Comparison of ENCODE assay signal across 17 cellular contexts in the genomic region with DNA sequence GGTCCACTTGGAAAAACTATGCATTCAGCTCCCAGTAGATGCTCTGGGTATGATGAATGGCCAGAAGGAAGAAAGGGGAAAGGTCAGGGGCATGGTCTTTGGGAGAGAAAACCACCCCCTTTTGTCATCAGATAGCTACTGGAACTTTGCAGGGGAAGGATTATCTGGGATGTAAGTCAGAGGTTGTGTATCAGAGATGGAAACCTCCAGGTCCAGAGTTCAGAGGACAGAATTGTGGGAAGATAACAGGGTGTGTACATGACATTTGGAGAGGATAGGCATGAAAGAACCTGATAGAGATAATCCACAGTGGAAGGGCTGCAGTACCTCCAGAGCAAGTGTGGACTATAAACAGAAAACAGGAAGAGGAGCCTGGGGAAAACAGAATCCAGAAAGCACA.
A peak's percentile ranks its signal among the peaks of the same experiment; 100 is the strongest.
DNase-seq lines count a peak whose midpoint lies in the region; ATAC-seq, FAIRE-seq and TF ChIP-seq lines count a peak whose summit lies in the region.
"Had no signal": no experiment of that assay in that cellular context is flagged by ENCODE, and none has a peak within 500 bp of the region (broad histone marks: within the 10 kb centered on the region; RNA-seq: fewer than 3 reads in every experiment).

No MANE protein-coding gene starts in this region.

- H2AFZ ChIP-seq in HepG2 (ENCODE audit: low read length) (no peak overlapping the region), K562 (ENCODE audit: low read depth, low read length) (no peak overlapping the region)
- H2AFZ ChIP-seq: GM23248 had no signal

- TF ChIP-seq POLR2A in HepG2 (IDR thresholded peaks at IDR 0.05; ENCODE audit: insufficient read depth in 1 of 2, low read depth in 2 of 2, low read length in 2 of 2) (no peak), right lobe of liver (IDR thresholded peaks at IDR 0.05) (no peak), K562 (conservative IDR thresholded peaks at IDR 0.05) (no peak), breast epithelium (IDR thresholded peaks at IDR 0.05) (no peak)

- peaks cover 3% of the 10 kb centered on the region for H3K79me2 ChIP-seq in HepG2 (ENCODE audit: insufficient read depth, low read length)
- H3K79me2 ChIP-seq in K562 (ENCODE audit: control insufficient read depth, insufficient read depth, low read length) = no peaks in the 10 kb centered on the region

- H3K9me3 ChIP-seq in HepG2 (ENCODE audit: low read length) = peaks cover 13% of the 10 kb centered on the region
- H3K9me3 ChIP-seq in right lobe of liver = no peaks in the 10 kb centered on the region
- H3K9me3 ChIP-seq in K562 (replicated peaks; ENCODE audit: control insufficient read depth, insufficient read depth, low read depth, low read length) = peaks cover 1% of the 10 kb centered on the region; the same call in 1 of the 2 replicates
- H3K9me3 ChIP-seq in mucosa of descending colon = peaks cover 8% of the 10 kb centered on the region
- H3K9me3 ChIP-seq in breast epithelium = no peaks in the 10 kb centered on the region

- POLR2A ChIA-PET in HepG2 (lab: Yijun Ruan, JAX) (interaction anchor here (1.0 to 1.7 kb wide), 4 partner anchors 9 to 260 kb away, joined by 3 to 4 read pairs (median 4); no protein-coding TSS in a partner anchor), K562 (lab: Yijun Ruan, JAX) (no interaction called here)

- ATAC-seq in HepG2 (peak; percentile 97), right lobe of liver (no peak), K562 (no peak), mucosa of descending colon (peak; percentile 52), HG02981 (IDR thresholded peaks at IDR 0.05; ENCODE audit: unreplicated experiment) (no peak), HG02973 (IDR thresholded peaks at IDR 0.05; ENCODE audit: unreplicated experiment) (no peak), GM18907 (IDR thresholded peaks at IDR 0.05; ENCODE audit: unreplicated experiment) (no peak)
- ATAC-seq: CD8-positive, alpha-beta T cell had no signal

- intact Hi-C loops in HepG2 (cut with micrococcal nuclease; ENCODE audit: unreplicated experiment) = loop anchor here (1.0 to 2.0 kb wide), 5 partner anchors 59 to 556 kb away; no protein-coding TSS in a partner anchor
- intact Hi-C loops in right lobe of liver (cut with DNase I) = no loop called here
- intact Hi-C loops in K562 (cut with micrococcal nuclease) = loop anchor here (1.0 kb wide), 1 partner anchor 95 kb away; no protein-coding TSS in a partner anchor
- intact Hi-C loops in mucosa of descending colon (cut with DNase I, micrococcal nuclease) = loop anchor here in 1 of 2 donors (10.0 kb wide), 1 partner anchor 264 kb away; a partner anchor contains a TSS
- intact Hi-C loops in breast epithelium (cut with DNase I; ENCODE audit: low total_unique reads) = no loop called here

- no TSS peak for BruUV-seq in HepG2 (replicated peaks; lab: Mats Ljungman, UMichigan)
- BruUV-seq in K562 (replicated peaks; lab: Mats Ljungman, UMichigan) = no TSS peak

- TF ChIP-seq CTCF in HepG2 (CRISPR knock-in tag; IDR thresholded peaks at IDR 0.05) (no peak), right lobe of liver (IDR thresholded peaks at IDR 0.05) (no peak), K562 (IDR thresholded peaks at IDR 0.05 in 2 of 3, conservative IDR thresholded peaks at IDR 0.05 in 1 of 3; ENCODE audit: insufficient read depth in 2 of 3, low read depth in 1 of 3, low read length in 3 of 3) (no peak), mucosa of descending colon (IDR thresholded peaks at IDR 0.05) (no peak), breast epithelium (IDR thresholded peaks at IDR 0.05) (no peak)

- TF ChIP-seq RAD21 in HepG2 (CRISPR knock-in tag; IDR thresholded peaks at IDR 0.05) = no peak
- TF ChIP-seq RAD21 in K562 (CRISPR knock-in tag; conservative IDR thresholded peaks at IDR 0.05 in 1 of 2, IDR thresholded peaks at IDR 0.05 in 1 of 2) = no peak

- H3K4me1 ChIP-seq in HepG2 (ENCODE audit: insufficient read depth, low read length) = peaks cover 30% of the 10 kb centered on the region
- no peaks in the 10 kb centered on the region for H3K4me1 ChIP-seq in right lobe of liver
- no peaks in the 10 kb centered on the region; a peak in 1 of 5 replicates for H3K4me1 ChIP-seq in K562 (replicated peaks in 1 of 2; ENCODE audit: control insufficient read depth in 2 of 2, insufficient read depth in 2 of 2, low read length in 2 of 2)
- H3K4me1 ChIP-seq in mucosa of descending colon (ENCODE audit: low read depth) = no peaks in the 10 kb centered on the region
- no peaks in the 10 kb centered on the region for H3K4me1 ChIP-seq in breast epithelium

- H3K9ac ChIP-seq in HepG2 (ENCODE audit: insufficient read depth, low read depth, low read length) (peak overlapping the region; percentile 36; the same call in 1 of the 2 replicates), K562 (ENCODE audit: insufficient read depth in 1 of 2, low read depth in 2 of 2, low read length in 2 of 2) (no peak overlapping the region)
- H3K9ac ChIP-seq: GM23248 had no signal

- no peaks in the 10 kb centered on the region for H4K20me1 ChIP-seq in HepG2 (ENCODE audit: insufficient read depth, low read length)
- H4K20me1 ChIP-seq in K562 (replicated peaks; ENCODE audit: control insufficient read depth, insufficient read depth, low read length) = no peaks in the 10 kb centered on the region

- peak; percentile 93 for DNase-seq in HepG2 (ENCODE audit: low spot score)
- DNase-seq in right lobe of liver = no peak
- DNase-seq in K562 (ENCODE audit: extremely low read depth in 1 of 4, low spot score in 3 of 4) = no peak
- DNase-seq in mucosa of descending colon = no peak
- no peak for DNase-seq in breast epithelium (ENCODE audit: low spot score in 2 of 2)
- DNase-seq: CD8-positive, alpha-beta T cell; DMS153; DMS79 treated with DMSO at 0.1 percent for 48 hours; EL; GDM1; GM23248 had no signal

- peak overlapping the region in 2 of 3 experiments; percentile 11 to 41; a peak in 2 of 6 replicates for H3K4me3 ChIP-seq in HepG2 (replicated peaks in 1 of 3; ENCODE audit: insufficient read depth in 1 of 3, low read depth in 2 of 3, low read length in 3 of 3)
- H3K4me3 ChIP-seq in right lobe of liver = no peak overlapping the region
- H3K4me3 ChIP-seq in K562 = no peak overlapping the region
- H3K4me3 ChIP-seq in mucosa of descending colon = no peak overlapping the region
- no peak overlapping the region for H3K4me3 ChIP-seq in breast epithelium
- H3K4me3 ChIP-seq: GM23248 had no signal

- in situ Hi-C loops in HepG2 (cut with HindIII; ENCODE audit: extremely low pct_ligation_motif_present, low pct_unique_long_range_greater_than_20kb) (no loop called here), K562 (cut with MboI) (no loop called here)

- H3K4me2 ChIP-seq in HepG2 (ENCODE audit: low read depth, low read length) = peak overlapping the region; percentile 66
- H3K4me2 ChIP-seq in K562 (ENCODE audit: insufficient read depth, low read length) = no peak overlapping the region

- H3K27ac ChIP-seq in HepG2 (ENCODE audit: extremely low read length, insufficient read depth, low read length) = peak overlapping the region; percentile 50
- H3K27ac ChIP-seq in right lobe of liver = no peak overlapping the region
- H3K27ac ChIP-seq in K562 (ENCODE audit: extremely low read depth, low read depth, low read length) = no peak overlapping the region
- H3K27ac ChIP-seq in breast epithelium = no peak overlapping the region
- H3K27ac ChIP-seq: 22Rv1, GM23248 had no signal

- peak; percentile 83 for FAIRE-seq in HepG2 (lab: Jason Lieb, UNC)
- FAIRE-seq in K562 (lab: Jason Lieb, UNC) = no peak
- FAIRE-seq: D721Med, HTR-8/SVneo had no signal

- CTCF ChIA-PET in HepG2 (lab: Yijun Ruan, JAX; ENCODE audit: low intra/inter-chr PET ratio, low total read pairs) (interaction anchor here (0.7 to 4.2 kb wide), 3 partner anchors 94 to 556 kb away, joined by 3 to 37 read pairs (median 17); no protein-coding TSS in a partner anchor), K562 (lab: Yijun Ruan, JAX; ENCODE audit: low intra/inter-chr PET ratio) (interaction anchor here (0.8 to 1.3 kb wide), 2 partner anchors 94 to 309 kb away, joined by 3 to 5 read pairs; no protein-coding TSS in a partner anchor)

- TF ChIP-seq EP300 in HepG2 (IDR thresholded peaks at IDR 0.05; ENCODE audit: low read depth in 2 of 2, low read length in 2 of 2) (peak in 1 of 2 experiments; percentile 86; a peak in 2 of 4 replicates), HepG2 (CRISPR knock-in tag; IDR thresholded peaks at IDR 0.05; ENCODE audit: borderline replicate concordance) (peak; percentile 13; the same call in 1 of the 2 replicates), K562 (IDR thresholded peaks at IDR 0.05; ENCODE audit: low read length) (no peak)

- H3K36me3 ChIP-seq in HepG2 (replicated peaks in 1 of 2; ENCODE audit: control insufficient read depth in 1 of 2, insufficient read depth in 2 of 2, low read length in 2 of 2) = peaks cover 5 to 10% of the 10 kb centered on the region in 2 experiments; a peak in 2 of 5 replicates
- no peaks in the 10 kb centered on the region for H3K36me3 ChIP-seq in right lobe of liver
- no peaks in the 10 kb centered on the region for H3K36me3 ChIP-seq in K562 (ENCODE audit: control insufficient read depth, insufficient read depth, low read length)
- no peaks in the 10 kb centered on the region for H3K36me3 ChIP-seq in mucosa of descending colon (ENCODE audit: low read depth)
- H3K36me3 ChIP-seq in breast epithelium = no peaks in the 10 kb centered on the region

- H3K27me3 ChIP-seq in HepG2 (ENCODE audit: control insufficient read depth in 1 of 2, insufficient read depth in 2 of 2, low read length in 2 of 2) (no peaks in the 10 kb centered on the region), right lobe of liver (no peaks in the 10 kb centered on the region), K562 (ENCODE audit: control insufficient read depth in 2 of 2, insufficient read depth in 2 of 2, low read length in 2 of 2) (no peaks in the 10 kb centered on the region), breast epithelium (no peaks in the 10 kb centered on the region)

- no peaks in the 10 kb centered on the region for H3K9me1 ChIP-seq in K562 (ENCODE audit: control insufficient read depth, insufficient read depth, low read length)

TF ChIP-seq in HepG2, 621 proteins besides CTCF, POLR2A, EP300 and RAD21 (continues in another document):
- TF ChIP-seq CREM (IDR thresholded peaks at IDR 0.05) (peak; percentile 57), CREM (CRISPR knock-in tag; IDR thresholded peaks at IDR 0.05) (no peak)

TF ChIP-seq in K562, 482 proteins besides CTCF, POLR2A, EP300 and RAD21 (continues in another document):
- TF ChIP-seq RBBP5 (IDR thresholded peaks at IDR 0.05; ENCODE audit: borderline replicate concordance, insufficient read depth, low read length, poor library complexity, severe bottlenecking) = no peak
- TF ChIP-seq, protein P1, sequence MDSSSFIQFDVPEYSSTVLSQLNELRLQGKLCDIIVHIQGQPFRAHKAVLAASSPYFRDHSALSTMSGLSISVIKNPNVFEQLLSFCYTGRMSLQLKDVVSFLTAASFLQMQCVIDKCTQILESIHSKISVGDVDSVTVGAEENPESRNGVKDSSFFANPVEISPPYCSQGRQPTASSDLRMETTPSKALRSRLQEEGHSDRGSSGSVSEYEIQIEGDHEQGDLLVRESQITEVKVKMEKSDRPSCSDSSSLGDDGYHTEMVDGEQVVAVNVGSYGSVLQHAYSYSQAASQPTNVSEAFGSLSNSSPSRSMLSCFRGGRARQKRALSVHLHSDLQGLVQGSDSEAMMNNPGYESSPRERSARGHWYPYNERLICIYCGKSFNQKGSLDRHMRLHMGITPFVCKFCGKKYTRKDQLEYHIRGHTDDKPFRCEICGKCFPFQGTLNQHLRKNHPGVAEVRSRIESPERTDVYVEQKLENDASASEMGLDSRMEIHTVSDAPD (CRISPR knock-in tag; IDR thresholded peaks at IDR 0.05) = no peak

Comparison
In these comparisons a context has a peak if more than half of its experiments do, and no peak if none do; other contexts are left out.
1. ATAC-seq: peak in HepG2 (single experiment) and mucosa of descending colon (single experiment); none in right lobe of liver (0 of 4), K562 (single experiment), HG02981 (single experiment), HG02973 (single experiment) and GM18907 (single experiment).
2. H3K4me3 ChIP-seq: peak in HepG2 (2 of 3); none in right lobe of liver (0 of 3), K562 (single experiment), mucosa of descending colon (single experiment) and breast epithelium (0 of 3).
3. intact Hi-C loops: an anchor here in HepG2 (1.0 to 2.0 kb wide) and K562 (1.0 kb wide); none called in right lobe of liver and breast epithelium.